ENCODE assay signal across 21 cellular contexts in the genomic region with DNA sequence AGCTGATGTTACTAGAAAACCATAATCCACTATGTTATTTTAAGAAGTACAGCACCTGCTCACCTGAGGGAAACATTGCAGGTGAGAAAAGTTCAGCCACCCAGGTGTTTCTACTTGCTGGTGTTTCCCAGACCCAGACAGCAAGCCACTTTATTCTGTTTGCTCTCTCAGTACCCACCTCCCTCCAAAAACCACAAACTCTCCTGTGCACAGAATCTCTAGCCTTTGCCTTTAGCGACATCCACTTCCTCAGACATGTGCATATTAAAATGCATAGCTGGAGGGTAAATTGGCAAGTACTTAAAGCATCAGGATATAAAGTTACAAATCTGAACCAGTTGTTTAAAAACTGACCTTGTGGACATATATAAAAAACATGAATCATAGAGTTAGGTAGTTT. TPM values are rescaled to one million over a fixed set of nuclear protein-coding genes. Genes with fewer than 3 reads are reported as not detected.
DNase-seq lines count a peak whose midpoint lies in the region; FAIRE-seq and TF ChIP-seq lines count a peak whose summit lies in the region.
"Had no signal": no experiment of that assay in that cellular context is flagged by ENCODE, and none has a peak within 500 bp of the region (broad histone marks: within the 10 kb centered on the region; RNA-seq: fewer than 3 reads in every experiment).

No MANE protein-coding gene starts in this region.

- TF ChIP-seq POLR2A in GM12892 (IDR thresholded peaks at IDR 0.05; ENCODE audit: low read depth, low read length) = no peak

- H4K91ac ChIP-seq in mesenchymal stem cell (ENCODE audit: low read length) = no peak overlapping the region

- H3K4me2 ChIP-seq in PC-9 (0 out of 2 replicates have a peak overlapping the region, but pooled peaks have one; percentile 17), mesenchymal stem cell (ENCODE audit: low read length, poor library complexity, severe bottlenecking) (no peak overlapping the region), smooth muscle cell (no peak overlapping the region)

- no peak overlapping the region for H2BK15ac ChIP-seq in mesenchymal stem cell (ENCODE audit: low read depth, poor library complexity, severe bottlenecking)

- no peak overlapping the region for H2BK12ac ChIP-seq in mesenchymal stem cell (ENCODE audit: low read length in 2 of 2)

- H3K4me1 ChIP-seq in PC-9 (replicated peaks; ENCODE audit: insufficient read depth) = peaks cover 24% of the 10 kb centered on the region
- no peaks in the 10 kb centered on the region for H3K4me1 ChIP-seq in mesenchymal stem cell (ENCODE audit: control insufficient read depth, insufficient read depth, low read depth, low read length)
- H3K4me1 ChIP-seq in smooth muscle cell (ENCODE audit: low read depth) = no peaks in the 10 kb centered on the region

- H3K27me3 ChIP-seq in PC-9 (ENCODE audit: insufficient read depth, low read depth) (no peaks in the 10 kb centered on the region), mesenchymal stem cell (ENCODE audit: control insufficient read depth in 1 of 2, insufficient read depth in 1 of 2, low read length in 2 of 2) (no peaks in the 10 kb centered on the region), smooth muscle cell (ENCODE audit: low read depth) (no peaks in the 10 kb centered on the region)

- POLR2A ChIA-PET in PC-9 (lab: Charles Lee; ENCODE audit: unreplicated experiment) = interaction anchor here (0.6 kb wide), 3 partner anchors 37 to 44 kb away, joined by 3 to 16 read pairs (median 4); no protein-coding TSS in a partner anchor

- no CpG with 5 or more reads among the region's 1 CpG for WGBS in mesenchymal stem cell
- 56% methylated on average over 1 of the region's 1 CpG for WGBS in smooth muscle cell (ENCODE audit: low lambda C conversion rate)

- peak; percentile 74 for DNase-seq in ELR (ENCODE audit: low read depth)
- peak; percentile 20 for DNase-seq in NCI-H1417 treated with DMSO at 0.1 percent for 48 hours (lab: John Stamatoyannopoulos, UW)
- peak; percentile 37 to 81 for DNase-seq in PC-9
- DNase-seq in mesenchymal stem cell = no peak
- no peak for DNase-seq in midbrain (lab: John Stamatoyannopoulos, UW)
- DNase-seq in smooth muscle cell (lab: John Stamatoyannopoulos, UW; ENCODE audit: unreplicated experiment) = no peak
- DNase-seq in GM12892 (ENCODE audit: insufficient read length) = no peak
- DNase-seq: activated CD4-positive, alpha-beta T cell treated with anti-CD3 and anti-CD28 coated beads for 4 hours; activated CD8-positive, alpha-beta memory T cell treated with anti-CD3 and anti-CD28 coated beads, Interleukin-2, amount 10 ng/mL, durations not matched to agents 7 days and 5 days; CD8-positive, alpha-beta T cell; left cardiac atrium; nephron progenitor cell; SIG-M5; stimulated activated CD4-positive, alpha-beta T cell treated with anti-CD3 and anti-CD28 coated beads, Interleukin-1b, Interleukin-23, amount 100 ng/mL, for 48 hours; stimulated activated naive CD4-positive, alpha-beta T cell; T-cell had no signal

- H2BK120ac ChIP-seq in mesenchymal stem cell (ENCODE audit: low read depth, low read length) = no peak overlapping the region

- no peaks in the 10 kb centered on the region for H3K36me3 ChIP-seq in PC-9 (ENCODE audit: low read depth)
- H3K36me3 ChIP-seq in mesenchymal stem cell (ENCODE audit: control insufficient read depth in 1 of 2, insufficient read depth in 2 of 2, low read depth in 1 of 2, low read length in 2 of 2) = peaks cover 0 to 27% of the 10 kb centered on the region in 2 experiments
- H3K36me3 ChIP-seq in smooth muscle cell (ENCODE audit: low read depth) = no peaks in the 10 kb centered on the region
- H3K36me3 ChIP-seq: thoracic aorta had no signal

- H3K4ac ChIP-seq in mesenchymal stem cell (ENCODE audit: low read depth in 1 of 2, low read length in 2 of 2) = no peak overlapping the region

- CTCF ChIA-PET in PC-9 (lab: Charles Lee) = interaction anchor here (0.9 kb wide), 1 partner anchor 181 kb away, joined by 3 read pairs; no protein-coding TSS in a partner anchor

- no peak overlapping the region for H3K23ac ChIP-seq in mesenchymal stem cell (ENCODE audit: low read length in 2 of 2)

- no peaks in the 10 kb centered on the region for H3K79me2 ChIP-seq in PC-9 (ENCODE audit: low read depth)
- H3K79me2 ChIP-seq in smooth muscle cell (ENCODE audit: low read depth) = peaks cover 5% of the 10 kb centered on the region

- peaks cover 5% of the 10 kb centered on the region; the same call in 1 of the 2 replicates for H3F3A ChIP-seq in PC-9 (ENCODE audit: insufficient read depth, low read depth)
- no peaks in the 10 kb centered on the region for H3F3A ChIP-seq in smooth muscle cell (ENCODE audit: low read depth)

- no TSS peak for BruUV-seq in PC-9 (replicated peaks; lab: Mats Ljungman, UMichigan)

- intact Hi-C loops in PC-9 (cut with micrococcal nuclease; ENCODE audit: unreplicated experiment) = loop anchor here (2.0 kb wide), 1 partner anchor 167 kb away; no protein-coding TSS in a partner anchor

- TF ChIP-seq CTCF in PC-9 (conservative IDR thresholded peaks at IDR 0.05) (no peak), smooth muscle cell (IDR thresholded peaks at IDR 0.05; ENCODE audit: borderline replicate concordance, insufficient read depth, poor library complexity, severe bottlenecking) (no peak)

- H4K20me1 ChIP-seq in PC-9 (ENCODE audit: insufficient read depth) (no peaks in the 10 kb centered on the region), smooth muscle cell (ENCODE audit: low read depth) (peaks cover 75% of the 10 kb centered on the region)

- no peak overlapping the region for H3K18ac ChIP-seq in mesenchymal stem cell (ENCODE audit: low read depth in 1 of 2, low read length in 2 of 2)

- H3K9me3 ChIP-seq in PC-9 (ENCODE audit: insufficient read depth, low read depth) (no peaks in the 10 kb centered on the region), mesenchymal stem cell (ENCODE audit: control insufficient read depth, low read length) (no peaks in the 10 kb centered on the region), smooth muscle cell (replicated peaks; ENCODE audit: low read depth) (no peaks in the 10 kb centered on the region)
- H3K9me3 ChIP-seq: thoracic aorta had no signal

- FAIRE-seq in GM12892 (lab: Jason Lieb, UNC) = no peak
- FAIRE-seq: GM12891, TTC549 had no signal

- no peaks in the 10 kb centered on the region for H3K9me2 ChIP-seq in PC-9 (ENCODE audit: insufficient read depth)

- H3K79me1 ChIP-seq in mesenchymal stem cell (replicated peaks; ENCODE audit: low read length, poor library complexity, severe bottlenecking) = peaks cover 4% of the 10 kb centered on the region

- no peak overlapping the region for H3K14ac ChIP-seq in mesenchymal stem cell (ENCODE audit: low read length in 2 of 2)

- H4K8ac ChIP-seq in mesenchymal stem cell (ENCODE audit: low read length) = no peak overlapping the region

- peak overlapping the region; percentile 39 for H3K9ac ChIP-seq in mesenchymal stem cell (ENCODE audit: low read length)
- no peak overlapping the region for H3K9ac ChIP-seq in smooth muscle cell (ENCODE audit: low read depth)

- no peak overlapping the region for H3K27ac ChIP-seq in PC-9
- no peak overlapping the region for H3K27ac ChIP-seq in mesenchymal stem cell (ENCODE audit: low read length, poor library complexity, severe bottlenecking)
- H3K27ac ChIP-seq in smooth muscle cell (ENCODE audit: low read depth) = no peak overlapping the region
- H3K27ac ChIP-seq: coronary artery, thoracic aorta had no signal

- no peak overlapping the region for H2BK5ac ChIP-seq in mesenchymal stem cell (ENCODE audit: low read depth, low read length, poor library complexity, severe bottlenecking)

- no peak overlapping the region for H2AK5ac ChIP-seq in mesenchymal stem cell (ENCODE audit: low read length, severe bottlenecking)

- H2AFZ ChIP-seq in PC-9 (no peak overlapping the region), mesenchymal stem cell (ENCODE audit: low read depth, low read length) (no peak overlapping the region), smooth muscle cell (ENCODE audit: low read depth) (no peak overlapping the region)

- no peak overlapping the region for H3K4me3 ChIP-seq in PC-9
- peak overlapping the region in 1 of 2 experiments; percentile 56 for H3K4me3 ChIP-seq in mesenchymal stem cell (ENCODE audit: insufficient read depth in 1 of 2, low read depth in 1 of 2, low read length in 2 of 2)
- no peak overlapping the region for H3K4me3 ChIP-seq in smooth muscle cell
- H3K4me3 ChIP-seq: coronary artery, thoracic aorta had no signal

RNA-seq across cellular contexts. Expression of gene VGLL3, which starts 36.7 kb away (rescaled TPM):
- total RNA-seq in PC-9 (2021) (20.5 and 26.8 TPM in 2 replicates), smooth muscle cell (49.1 and 54.1 TPM in 2 replicates)
- polyA plus RNA-seq in mesenchymal stem cell (2013, experiment 1 of 2) = 16.7 TPM
- polyA plus RNA-seq in mesenchymal stem cell (2013, experiment 2 of 2) = 13.8 TPM
- polyA plus RNA-seq in smooth muscle cell = 11.4 and 14.3 TPM in 2 replicates
- not detected for polyA plus RNA-seq in GM12892 (2012; ENCODE audit: missing spikeins)
- total RNA-seq: activated CD8-positive, alpha-beta memory T cell treated with anti-CD3 and anti-CD28 coated beads, Interleukin-2, amount 10 ng/mL, durations not matched to agents 7 days and 5 days; activated T-helper 1 cell treated with anti-CD3 and anti-CD28 coated beads, Interleukin-12 subunit alpha, Interleukin-12 subunit beta, Interleukin-2, Interleukin-4 antibody, amounts not matched to agents 30 ng/mL and 10 ng/mL and 1 ng/mL, durations not matched to agents 14 hours and 24 hours and 36 hours; CD8-positive, alpha-beta T cell had no signal

Comparison
In these comparisons a context has a peak if more than half of its experiments do, and no peak if none do; other contexts are left out.
1. DNase-seq: peak in ELR (single experiment), NCI-H1417 treated with DMSO at 0.1 percent for 48 hours (single experiment) and PC-9 (2 of 2); none in mesenchymal stem cell (single experiment), midbrain (single experiment), smooth muscle cell (single experiment) and GM12892 (single experiment).